In the genomic region with DNA sequence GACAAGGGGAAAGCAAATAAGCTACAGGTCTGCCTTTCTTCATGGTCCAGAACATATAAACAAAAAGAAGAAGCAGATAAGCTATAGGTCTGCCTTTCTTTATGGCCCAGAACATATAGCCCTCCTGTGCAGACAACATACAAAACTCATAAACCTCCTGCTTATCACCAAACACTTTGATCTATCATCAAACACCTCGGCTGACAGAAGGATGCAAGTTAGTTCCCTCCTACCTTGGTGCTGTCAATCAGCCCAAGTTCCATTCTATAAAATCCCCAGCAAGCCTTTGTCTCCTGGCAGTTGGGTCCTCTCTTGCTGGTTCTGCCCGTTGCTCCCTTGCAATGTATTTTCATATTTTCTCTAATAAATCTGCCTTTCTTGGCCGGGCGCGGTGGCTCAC, we compare ENCODE assay signal across 21 cellular contexts. TPM values are rescaled to one million over a fixed set of nuclear protein-coding genes. Genes with fewer than 3 reads are reported as not detected.
DNase-seq lines count a peak whose midpoint lies in the region; ATAC-seq and TF ChIP-seq lines count a peak whose summit lies in the region.
"Had no signal": no experiment of that assay in that cellular context is flagged by ENCODE, and none has a peak within 500 bp of the region (broad histone marks: within the 10 kb centered on the region; RNA-seq: fewer than 3 reads in every experiment).

No MANE protein-coding gene starts in this region.

- peak overlapping the region; percentile 72 for H3K27ac Mint-ChIP-seq in activated naive CD4-positive, alpha-beta T cell treated with anti-CD3 and anti-CD28 coated beads, Interleukin-2, amount 50 U/mL, for 24 hours
- no peak overlapping the region for H3K27ac Mint-ChIP-seq in activated naive CD4-positive, alpha-beta T cell treated with anti-CD3 and anti-CD28 coated beads, Interleukin-2, amount 50 U/mL, for 72 hours
- peak overlapping the region in 6 of 9 donors; percentile 45 to 82 (median 62) for H3K27ac Mint-ChIP-seq in naive thymus-derived CD4-positive, alpha-beta T cell

- H3K27me3 ChIP-seq in naive thymus-derived CD4-positive, alpha-beta T cell (ENCODE audit: control insufficient read depth in 2 of 2, insufficient read depth in 2 of 2, low read length in 2 of 2), result no peaks in the 10 kb centered on the region
- H3K27me3 ChIP-seq: BLaER1 had no signal

- no peak for ATAC-seq in activated naive CD4-positive, alpha-beta T cell treated with anti-CD3 and anti-CD28 coated beads, Interleukin-2, amount 50 U/mL, for 72 hours
- no peak for ATAC-seq in naive thymus-derived CD4-positive, alpha-beta T cell
- ATAC-seq in GM19328 (IDR thresholded peaks at IDR 0.05; ENCODE audit: unreplicated experiment), result no peak
- no peak for ATAC-seq in GM21423 (IDR thresholded peaks at IDR 0.05; ENCODE audit: unreplicated experiment)
- ATAC-seq: A549, GM12878, HepG2 had no signal

- H3K9me3 ChIP-seq in naive thymus-derived CD4-positive, alpha-beta T cell (ENCODE audit: control insufficient read depth in 2 of 3, low read length in 3 of 3), result peaks cover 0 to 7% (median 5%) of the 10 kb centered on the region in 3 experiments
- H3K9me3 ChIP-seq: A549 had no signal

- no peak overlapping the region for H3K4me3 Mint-ChIP-seq in activated naive CD4-positive, alpha-beta T cell treated with anti-CD3 and anti-CD28 coated beads, Interleukin-2, amount 50 U/mL, for 24 hours
- peak overlapping the region in 3 of 10 donors; percentile 4 to 29 (median 10) for H3K4me3 Mint-ChIP-seq in naive thymus-derived CD4-positive, alpha-beta T cell
- H3K4me3 Mint-ChIP-seq: CD14-positive monocyte had no signal

- no peak overlapping the region for H3K4me3 ChIP-seq in naive thymus-derived CD4-positive, alpha-beta T cell (ENCODE audit: low read length)
- H3K4me3 ChIP-seq: A549, BLaER1, GM12878, GM23248, HAP-1 had no signal

- DNase-seq in activated naive CD4-positive, alpha-beta T cell treated with anti-CD3 and anti-CD28 coated beads, Interleukin-2, amount 50 U/mL, for 72 hours (ENCODE audit: low spot score in 2 of 2), result no peak
- DNase-seq in HEK293T (ENCODE audit: extremely low spot score) (no peak), globus pallidus (ENCODE audit: low spot score) (no peak), glomerular visceral epithelial cell (ENCODE audit: extremely low spot score) (no peak)
- peak in 6 of 9 donors; percentile 21 to 55 (median 32) for DNase-seq in naive thymus-derived CD4-positive, alpha-beta T cell
- DNase-seq: AML-193, DMS153, DMS79, GM23248 had no signal

- peaks cover 0 to 12% of the 10 kb centered on the region in 2 donors for H3K4me1 ChIP-seq in naive thymus-derived CD4-positive, alpha-beta T cell (ENCODE audit: control insufficient read depth in 2 of 2, insufficient read depth in 2 of 2, low read length in 2 of 2)
- H3K4me1 ChIP-seq: A549, BLaER1, HAP-1 had no signal

- H3K36me3 Mint-ChIP-seq in activated naive CD4-positive, alpha-beta T cell treated with anti-CD3 and anti-CD28 coated beads, Interleukin-2, amount 50 U/mL, for 24 hours, result peaks cover 31% of the 10 kb centered on the region
- H3K36me3 Mint-ChIP-seq in activated naive CD4-positive, alpha-beta T cell treated with anti-CD3 and anti-CD28 coated beads, Interleukin-2, amount 50 U/mL, for 72 hours, result peaks cover 33 to 35% of the 10 kb centered on the region in 2 donors
- H3K36me3 Mint-ChIP-seq in naive thymus-derived CD4-positive, alpha-beta T cell, result peaks cover 20 to 53% (median 38%) of the 10 kb centered on the region in 5 donors

- intact Hi-C loops in naive thymus-derived CD4-positive, alpha-beta T cell (cut with micrococcal nuclease), result loop anchor here in 1 of 2 donors (2.0 kb wide), 1 partner anchor 23 kb away; a partner anchor contains a TSS

- POLR2A ChIA-PET in HEK293T (lab: Yijun Ruan, JAX), result no interaction called here
- POLR2A ChIA-PET in naive thymus-derived CD4-positive, alpha-beta T cell (lab: Charles Lee), result interaction anchor here (0.7 kb wide), 1 partner anchor 166 kb away, joined by 4 read pairs; no protein-coding TSS in a partner anchor

- H3K36me3 ChIP-seq in naive thymus-derived CD4-positive, alpha-beta T cell (ENCODE audit: control insufficient read depth in 2 of 3, insufficient read depth in 3 of 3, low read length in 3 of 3), result peaks cover 0 to 15% (median 0%) of the 10 kb centered on the region in 3 experiments
- H3K36me3 ChIP-seq: HAP-1 had no signal

- H3K27me3 Mint-ChIP-seq in activated naive CD4-positive, alpha-beta T cell treated with anti-CD3 and anti-CD28 coated beads, Interleukin-2, amount 50 U/mL, for 24 hours, result no peaks in the 10 kb centered on the region
- H3K27me3 Mint-ChIP-seq in naive thymus-derived CD4-positive, alpha-beta T cell, result no peaks in the 10 kb centered on the region
- H3K27me3 Mint-ChIP-seq: IgD-negative memory B cell had no signal

- H3K9me3 Mint-ChIP-seq in activated naive CD4-positive, alpha-beta T cell treated with anti-CD3 and anti-CD28 coated beads, Interleukin-2, amount 50 U/mL, for 24 hours, result peaks cover 15% of the 10 kb centered on the region
- peaks cover 3 to 11% of the 10 kb centered on the region in 2 donors for H3K9me3 Mint-ChIP-seq in activated naive CD4-positive, alpha-beta T cell treated with anti-CD3 and anti-CD28 coated beads, Interleukin-2, amount 50 U/mL, for 72 hours
- H3K9me3 Mint-ChIP-seq in naive thymus-derived CD4-positive, alpha-beta T cell, result peaks cover 0 to 34% (median 21%) of the 10 kb centered on the region in 11 donors

- H3K27ac ChIP-seq in naive thymus-derived CD4-positive, alpha-beta T cell (ENCODE audit: low read depth, low read length), result no peak overlapping the region
- H3K27ac ChIP-seq: 22Rv1, A549, BLaER1, GM23248, KMS-11 had no signal

- CTCF ChIA-PET in HEK293T (lab: Yijun Ruan, JAX), result no interaction called here
- CTCF ChIA-PET in naive thymus-derived CD4-positive, alpha-beta T cell (lab: Charles Lee), result interaction anchor here (1.1 kb wide), 1 partner anchor 253 kb away, joined by 4 read pairs; a partner anchor contains a TSS

- peaks cover 31% of the 10 kb centered on the region for H3K4me1 Mint-ChIP-seq in activated naive CD4-positive, alpha-beta T cell treated with anti-CD3 and anti-CD28 coated beads, Interleukin-2, amount 50 U/mL, for 24 hours
- peaks cover 12 to 45% (median 37%) of the 10 kb centered on the region in 7 donors for H3K4me1 Mint-ChIP-seq in naive thymus-derived CD4-positive, alpha-beta T cell

TF ChIP-seq in HEK293T, 16 proteins besides CTCF, POLR2A, EP300 and RAD21:
- no peak for TF ChIP-seq NFRKB (IDR thresholded peaks at IDR 0.05)
- TF ChIP-seq, protein P1, sequence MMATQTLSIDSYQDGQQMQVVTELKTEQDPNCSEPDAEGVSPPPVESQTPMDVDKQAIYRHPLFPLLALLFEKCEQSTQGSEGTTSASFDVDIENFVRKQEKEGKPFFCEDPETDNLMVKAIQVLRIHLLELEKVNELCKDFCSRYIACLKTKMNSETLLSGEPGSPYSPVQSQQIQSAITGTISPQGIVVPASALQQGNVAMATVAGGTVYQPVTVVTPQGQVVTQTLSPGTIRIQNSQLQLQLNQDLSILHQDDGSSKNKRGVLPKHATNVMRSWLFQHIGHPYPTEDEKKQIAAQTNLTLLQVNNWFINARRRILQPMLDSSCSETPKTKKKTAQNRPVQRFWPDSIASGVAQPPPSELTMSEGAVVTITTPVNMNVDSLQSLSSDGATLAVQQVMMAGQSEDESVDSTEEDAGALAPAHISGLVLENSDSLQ (IDR thresholded peaks at IDR 0.05), result 0 out of 2 replicates have a peak, but pooled peaks have one; percentile 10

RNA-seq across cellular contexts. Expression of a gene that starts 23.2 kb away (rescaled TPM):
- total RNA-seq in activated naive CD4-positive, alpha-beta T cell treated with anti-CD3 and anti-CD28 coated beads, Interleukin-2, amount 50 U/mL, for 72 hours, result 10 to 100 TPM in 1 of 2 donors, 1 to 10 TPM in 1; 4.8 to 18.8 TPM
- total RNA-seq in naive thymus-derived CD4-positive, alpha-beta T cell, result 10 to 100 TPM in 2 of 5 experiments, 1 to 10 TPM in 3; 4.1 to 22.9 (median 8.1) TPM
- 10 to 100 TPM; 15.7 to 17.8 TPM for polyA plus RNA-seq in naive thymus-derived CD4-positive, alpha-beta T cell

RNA-seq across cellular contexts. Expression of a gene that starts 46.2 kb away (rescaled TPM):
- total RNA-seq in activated naive CD4-positive, alpha-beta T cell treated with anti-CD3 and anti-CD28 coated beads, Interleukin-2, amount 50 U/mL, for 72 hours, result 1 to 10 TPM in 1 of 2 donors, under 1 TPM in 1; 0.78 to 1.3 TPM
- 1 to 10 TPM in 4 of 5 experiments, under 1 TPM in 1; 0.92 to 2.0 (median 1.9) TPM for total RNA-seq in naive thymus-derived CD4-positive, alpha-beta T cell
- polyA plus RNA-seq in naive thymus-derived CD4-positive, alpha-beta T cell, result 1 to 10 TPM in 1 of 2 donors, under 1 TPM in 1; 0.41 to 1.2 TPM

Comparison
In these comparisons a context has a peak if more than half of its experiments do, and no peak if none do; other contexts are left out.
1. H3K27ac Mint-ChIP-seq: peak in activated naive CD4-positive, alpha-beta T cell treated with anti-CD3 and anti-CD28 coated beads, Interleukin-2, amount 50 U/mL, for 24 hours (single experiment) and naive thymus-derived CD4-positive, alpha-beta T cell (6 of 9); none in activated naive CD4-positive, alpha-beta T cell treated with anti-CD3 and anti-CD28 coated beads, Interleukin-2, amount 50 U/mL, for 72 hours (0 of 2).
2. DNase-seq: peak in naive thymus-derived CD4-positive, alpha-beta T cell (6 of 9); none in activated naive CD4-positive, alpha-beta T cell treated with anti-CD3 and anti-CD28 coated beads, Interleukin-2, amount 50 U/mL, for 72 hours (0 of 2), HEK293T (single experiment), globus pallidus (single experiment) and glomerular visceral epithelial cell (single experiment).